8 cellular contexts compared by ENCODE assay signal in the genomic region with DNA sequence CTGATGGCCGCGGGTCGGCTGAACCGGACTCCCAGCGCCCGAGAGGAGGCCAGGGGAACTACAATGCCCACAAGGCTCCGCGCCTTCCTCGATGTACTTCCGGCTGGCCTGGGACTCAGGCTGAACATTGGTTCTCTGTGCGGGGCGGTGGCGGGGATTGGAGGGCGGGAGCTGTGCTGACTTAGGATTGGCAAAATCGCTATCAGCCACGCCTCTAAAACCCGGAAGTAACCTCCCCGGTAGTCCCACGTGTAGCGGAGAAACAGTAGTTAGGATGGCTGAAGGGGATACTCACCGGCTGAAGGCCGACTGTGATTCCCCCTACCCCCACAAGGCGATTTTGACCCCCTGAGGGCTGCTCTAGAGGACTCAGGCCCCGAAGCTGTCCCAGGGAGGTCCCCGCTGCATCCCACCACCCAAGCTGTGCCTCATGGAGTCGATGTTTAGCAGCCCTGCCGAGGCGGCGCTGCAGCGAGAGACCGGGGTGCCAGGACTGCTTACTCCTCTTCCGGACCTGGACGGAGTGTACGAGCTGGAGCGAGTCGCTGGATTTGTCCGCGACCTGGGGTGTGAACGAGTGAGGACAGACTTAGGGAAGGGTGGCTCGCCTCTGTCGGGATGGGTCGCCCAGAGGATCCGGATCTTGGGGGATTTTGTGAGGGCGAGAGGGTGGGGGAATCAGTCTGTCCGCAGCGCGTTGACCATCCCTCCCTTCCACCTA. TPM values are rescaled to one million over a fixed set of nuclear protein-coding genes. Genes with fewer than 3 reads are reported as not detected.
DNase-seq lines count a peak whose midpoint lies in the region; ATAC-seq, FAIRE-seq and TF ChIP-seq lines count a peak whose summit lies in the region.

Gene DPH2 (plus strand): TSS at position 265 of the 721 bp plus-strand sequence. CDS start 166 bp downstream, at position 431.

- H3K9ac ChIP-seq in HCT116 (ENCODE audit: low read length) = peak within 1 kb of the TSS; percentile 85

- CTCF ChIA-PET in HCT116 (lab: Charles Lee) = interaction anchor here (1.2 kb wide), 1 partner anchor 207 kb away, joined by 4 read pairs; no protein-coding TSS in a partner anchor

- POLR2A ChIA-PET in HCT116 (lab: Charles Lee) = interaction anchor here (1.0 to 1.1 kb wide), 2 partner anchors 14 to 35 kb away, joined by 3 read pairs; no protein-coding TSS in a partner anchor

- RAD21 ChIA-PET in HCT116 (lab: Charles Lee; ENCODE audit: low non-redundant PET in 1 of 2, low total read pairs in 2 of 2, uncharacterized antibody in 2 of 2, unreplicated experiment in 2 of 2) = interaction anchor here in 1 of 2 experiments (1.0 kb wide), 1 partner anchor 22 kb away, joined by 3 read pairs; the partner anchor contains the start of gene CCDC24

- H3K27me3 ChIP-seq in HCT116 (ENCODE audit: insufficient read depth, low read length) (no peaks in the 10 kb centered on the region), neutrophil (no peaks in the 10 kb centered on the region)

- H3K27ac ChIP-seq in HCT116 (ENCODE audit: low read depth, low read length) (peak within 1 kb of the TSS; percentile 60), neutrophil (peak within 1 kb of the TSS; percentile 63), substantia nigra (ENCODE audit: low read depth, low read length, poor library complexity, severe bottlenecking) (peak within 1 kb of the TSS; percentile 67)

- peak; percentile 89 for ATAC-seq in HCT116

- no peaks in the 10 kb centered on the region for H3K9me2 ChIP-seq in HCT116 (ENCODE audit: insufficient read depth)

- no peak within 1 kb of the TSS for H2AFZ ChIP-seq in HCT116 (ENCODE audit: low read depth, low read length, poor library complexity, severe bottlenecking)

- FAIRE-seq in frontal cortex (lab: Jason Lieb, UNC) = no peak

- H3K4me3 ChIP-seq in HCT116 (replicated peaks in 1 of 2; ENCODE audit: low read depth in 1 of 2, low read length in 2 of 2) = peak within 1 kb of the TSS; percentile 94 to 99
- peak within 1 kb of the TSS; percentile 51 to 69 for H3K4me3 ChIP-seq in neutrophil (ENCODE audit: low read depth in 1 of 2, low read length in 1 of 2)

- H3K4me2 ChIP-seq in HCT116 (ENCODE audit: low read length) = peak within 1 kb of the TSS; percentile 93

- peaks cover 19% of the 10 kb centered on the region for H3K79me2 ChIP-seq in HCT116 (ENCODE audit: insufficient read depth, low read length)

- DNase-seq in GDM1 (lab: John Stamatoyannopoulos, UW) (peak; percentile 92), HCT116 (ENCODE audit: low read depth, low spot score) (peak; percentile 94), MV-4-11 (lab: John Stamatoyannopoulos, UW) (peak; percentile 97), SK-MEL-5 (ENCODE audit: low read depth, low spot score) (peak; percentile 97), frontal cortex (ENCODE audit: low spot score in 2 of 2) (peak; percentile 89 to 99), substantia nigra (lab: John Stamatoyannopoulos, UW) (peak; percentile 65 to 99 (median 96))
- peak; percentile 97 for DNase-seq in activated naive CD4-positive, alpha-beta T cell treated with Interleukin-2 at 50 U/mL for 16 hours

- in situ Hi-C loops in SK-MEL-5 (cut with HindIII; ENCODE audit: low pct_unique_long_range_greater_than_20kb, low sequenced_read_pairs) = no loop called here

- TF ChIP-seq RAD21 in HCT116 (IDR thresholded peaks at IDR 0.05; ENCODE audit: low read depth) = no peak

- BruUV-seq in HCT116 (replicated peaks; lab: Mats Ljungman, UMichigan) = TSS peak; percentile 61

- H3K4me1 ChIP-seq in HCT116 (ENCODE audit: control insufficient read depth in 1 of 2, insufficient read depth in 2 of 2, low read length in 2 of 2) (peaks cover 10 to 30% of the 10 kb centered on the region in 2 experiments), neutrophil (ENCODE audit: control insufficient read depth in 1 of 2, insufficient read depth in 1 of 2, low read depth in 1 of 2, low read length in 1 of 2) (peaks cover 27 to 29% of the 10 kb centered on the region in 2 experiments)

- TF ChIP-seq CTCF in HCT116 (IDR thresholded peaks at IDR 0.05 in 2 of 3, conservative IDR thresholded peaks at IDR 0.05 in 1 of 3; ENCODE audit: borderline replicate concordance in 1 of 3, insufficient read depth in 1 of 3, low read depth in 2 of 3, low read length in 2 of 3) (0 out of 6 replicates have a peak, but pooled peaks of 2 of the 3 experiments have one; percentile 4 to 12), neutrophil (IDR thresholded peaks at IDR 0.05) (no peak)

- TF ChIP-seq POLR2A in HCT116 (IDR thresholded peaks at IDR 0.05; ENCODE audit: borderline replicate concordance, extremely low read depth, insufficient read depth, insufficient read length) = no peak

- intact Hi-C loops in HCT116 (cut with micrococcal nuclease) = no loop called here

- H3K36me3 ChIP-seq in HCT116 (ENCODE audit: control insufficient read depth in 1 of 2, insufficient read depth in 2 of 2, low read length in 2 of 2) (peaks cover 9 to 29% of the 10 kb centered on the region in 2 experiments; a peak in 3 of 4 replicates), neutrophil (peaks cover 13% of the 10 kb centered on the region)

- no peaks in the 10 kb centered on the region for H4K20me1 ChIP-seq in HCT116 (ENCODE audit: insufficient read depth)

- H3K9me3 ChIP-seq in HCT116 (ENCODE audit: control insufficient read depth in 1 of 2, insufficient read depth in 1 of 2, low read depth in 1 of 2, low read length in 2 of 2) (no peaks in the 10 kb centered on the region), neutrophil (no peaks in the 10 kb centered on the region)

TF ChIP-seq in HCT116, 20 proteins besides CTCF, POLR2A, EP300 and RAD21:
- TF ChIP-seq EGR1 (IDR thresholded peaks at IDR 0.05; ENCODE audit: low read depth) = no peak
- TF ChIP-seq FOSL1 (IDR thresholded peaks at IDR 0.05; ENCODE audit: low read depth) = no peak
- TF ChIP-seq ZFX (IDR thresholded peaks at IDR 0.05) = peak; percentile 32; the same call in 1 of the 2 replicates
- no peak for TF ChIP-seq TCF7L2 (IDR thresholded peaks at IDR 0.05; ENCODE audit: borderline replicate concordance, extremely low read depth, insufficient read depth, insufficient read length)
- peak; percentile 29 for TF ChIP-seq YY1 (IDR thresholded peaks at IDR 0.05; ENCODE audit: extremely low read depth, insufficient replicate concordance, low read depth, low read length)
- TF ChIP-seq POLR2AphosphoS5 (IDR thresholded peaks at IDR 0.05; ENCODE audit: low read depth, low read length) = peak; percentile 54

RNA-seq across cellular contexts. Expression of gene DPH2, which starts in this region (rescaled TPM):
- total RNA-seq in HCT116 (2021; ENCODE audit: unreplicated experiment) (53.2 TPM), frontal cortex (12.2 TPM)
- polyA plus RNA-seq in HCT116 (2012) = 31.5 and 32.2 TPM in 2 replicates
- 33.6 and 39.4 TPM in 2 replicates for total RNA-seq in SK-MEL-5 (2014; rRNA removed; shearing (Covaris generic))
- polyA plus RNA-seq in SK-MEL-5 (2015; cell fraction: cytosol; rRNA removed) = 62.5 and 67.9 TPM in 2 replicates
- 276 and 317 TPM in 2 replicates for polyA plus RNA-seq in SK-MEL-5 (2015; cell fraction: nucleus; rRNA removed)

Comparison
In these comparisons a context has a peak if more than half of its experiments do, and no peak if none do; other contexts are left out.
1. Peak in every context shown above with its lines: DNase-seq, ATAC-seq, H3K4me3 ChIP-seq and H3K27ac ChIP-seq.